In genomic region chr1:110619412-110620249, GRCh38 we compare ENCODE assay signal across 8 cellular contexts. TPM values are rescaled to one million over a fixed set of nuclear protein-coding genes. Genes with fewer than 3 reads are reported as not detected.
DNase-seq lines count a peak whose midpoint lies in the region; TF ChIP-seq lines count a peak whose summit lies in the region.

No MANE protein-coding gene starts in this region.

- in situ Hi-C loops in Caki2 (cut with HindIII; ENCODE audit: low pct_unique_long_range_greater_than_20kb, low sequenced_read_pairs), result no loop called here

- no peak overlapping the region for H3K27ac ChIP-seq in endodermal cell (ENCODE audit: low read depth, low read length)

- H3K27me3 ChIP-seq in endodermal cell (ENCODE audit: control insufficient read depth, insufficient read depth, low read length, poor library complexity, severe bottlenecking), result peaks cover 85% of the 10 kb centered on the region

- no peaks in the 10 kb centered on the region for H3K36me3 ChIP-seq in endodermal cell (ENCODE audit: control insufficient read depth, insufficient read depth, low read length)

- no peaks in the 10 kb centered on the region for H3K9me3 Mint-ChIP-seq in endodermal cell
- peaks cover 5% of the 10 kb centered on the region for H3K9me3 Mint-ChIP-seq in mesothelial cell of epicardium

- DNase-seq in Caki2 (ENCODE audit: low read depth), result peak; percentile 64
- peak; percentile 85 for DNase-seq in GM20000 (ENCODE audit: low spot score)
- peak; percentile 42 for DNase-seq in HS-27A (ENCODE audit: low read depth)
- peak; percentile 88 to 89 for DNase-seq in NOMO-1 (lab: John Stamatoyannopoulos, UW; ENCODE audit: unreplicated experiment in 2 of 2)
- peak; percentile 75 for DNase-seq in activated CD8-positive, alpha-beta memory T cell treated with anti-CD3 and anti-CD28 coated beads, Interleukin-2, amount 50 U/mL, for 1 hour (ENCODE audit: extremely low read depth)
- peak; percentile 95 for DNase-seq in endodermal cell
- peak; percentile 72 to 84 for DNase-seq in mesothelial cell of epicardium (ENCODE audit: low spot score in 2 of 2, unreplicated experiment in 2 of 2)
- peak; percentile 71 to 79 for DNase-seq in stimulated activated CD8-positive, alpha-beta memory T cell treated with anti-CD3 and anti-CD28 coated beads, Interleukin-4, amount 100 ng/mL, for 4 hours (ENCODE audit: low read depth in 2 of 2, low spot score in 1 of 2)

- no peak overlapping the region for H3K27ac Mint-ChIP-seq in endodermal cell
- H3K27ac Mint-ChIP-seq in mesothelial cell of epicardium, result no peak overlapping the region

- peak overlapping the region; percentile 67 for H3K4me3 ChIP-seq in endodermal cell (ENCODE audit: low read length)

- no peaks in the 10 kb centered on the region for H3K9me3 ChIP-seq in endodermal cell (ENCODE audit: control insufficient read depth, low read length)

- peak; percentile 88 for TF ChIP-seq CTCF in GM20000 (IDR thresholded peaks at IDR 0.05; ENCODE audit: extremely low read depth, missing control alignments)
- TF ChIP-seq CTCF in endodermal cell (conservative IDR thresholded peaks at IDR 0.05), result peak; percentile 99
- TF ChIP-seq CTCF in mesothelial cell of epicardium (IDR thresholded peaks at IDR 0.05; ENCODE audit: unreplicated experiment), result peak; percentile 97

- H3K4me1 ChIP-seq in endodermal cell (ENCODE audit: control insufficient read depth, insufficient read depth, low read length), result no peaks in the 10 kb centered on the region

- H3K9ac ChIP-seq in endodermal cell (ENCODE audit: extremely low read depth, low read length, poor library complexity, severe bottlenecking), result no peak overlapping the region

- H3K27me3 Mint-ChIP-seq in endodermal cell (ENCODE audit: insufficient read depth), result peaks cover 79% of the 10 kb centered on the region
- peaks cover 95% of the 10 kb centered on the region for H3K27me3 Mint-ChIP-seq in mesothelial cell of epicardium (ENCODE audit: low read depth)

- H3K36me3 Mint-ChIP-seq in endodermal cell (ENCODE audit: low read depth) (no peaks in the 10 kb centered on the region), mesothelial cell of epicardium (no peaks in the 10 kb centered on the region)

- H3K4me3 Mint-ChIP-seq in endodermal cell (peak overlapping the region; percentile 45), mesothelial cell of epicardium (no peak overlapping the region)

- WGBS in endodermal cell (ENCODE audit: insufficient coverage in 1 of 2, insufficient read length in 1 of 2), 2 experiments, result 13 to 25% methylated on average over 6 to 27 of the region's 27 CpGs

- H3K4me1 Mint-ChIP-seq in endodermal cell (peaks cover 5% of the 10 kb centered on the region), mesothelial cell of epicardium (peaks cover 9% of the 10 kb centered on the region)

RNA-seq across cellular contexts. Expression of gene KCNA2, which starts 13.5 kb away (rescaled TPM):
- total RNA-seq in Caki2 (2014; rRNA removed; shearing (Covaris generic); ENCODE audit: low replicate concordance), result not detected in 2 replicates
- total RNA-seq in endodermal cell (under 1 TPM; 0.11 to 0.57 TPM), mesothelial cell of epicardium (0.58 to 1.1 TPM (median 0.63 TPM) in 3 replicates)
- polyA plus RNA-seq in endodermal cell (2013, experiment 1 of 2), result 7.8 TPM
- polyA plus RNA-seq in endodermal cell (2013, experiment 2 of 2), result 7.9 TPM

RNA-seq across cellular contexts. Expression of gene KCNA3, which starts 55.1 kb away (rescaled TPM):
- total RNA-seq in Caki2 (2014; rRNA removed; shearing (Covaris generic); ENCODE audit: low replicate concordance), result not detected in 2 replicates
- under 1 TPM; 0.20 to 0.27 TPM for total RNA-seq in endodermal cell
- 1.2 TPM for polyA plus RNA-seq in endodermal cell (2013, experiment 1 of 2)
- polyA plus RNA-seq in endodermal cell (2013, experiment 2 of 2), result 1.5 TPM
- total RNA-seq in mesothelial cell of epicardium, result 0.29 to 0.45 TPM (median 0.34 TPM) in 3 replicates

Comparison
In these comparisons a context has a peak if more than half of its experiments do, and no peak if none do; other contexts are left out.
1. DNase-seq: peak in every context shown above with its lines; median percentile 95 in endodermal cell; 88 in NOMO-1; 85 in GM20000; 78 in mesothelial cell of epicardium; 75 in activated CD8-positive, alpha-beta memory T cell treated with anti-CD3 and anti-CD28 coated beads, Interleukin-2, amount 50 U/mL, for 1 hour; 75 in stimulated activated CD8-positive, alpha-beta memory T cell treated with anti-CD3 and anti-CD28 coated beads, Interleukin-4, amount 100 ng/mL, for 4 hours; 64 in Caki2; 42 in HS-27A.